29 cellular contexts compared by ENCODE assay signal in genomic region chr4:138492178-138492577, GRCh38.
"Had no signal": no experiment of that assay in that cellular context is flagged by ENCODE, and none has a peak within 500 bp of the region (broad histone marks: within the 10 kb centered on the region; RNA-seq: fewer than 3 reads in every experiment).

No MANE protein-coding gene starts in this region.

- H3K4me3 ChIP-seq: ascending aorta, body of pancreas had no signal

- H3K4me1 ChIP-seq: ascending aorta, body of pancreas had no signal

- DNase-seq: activated B cell treated with CpG ODN at 0.5 μM for 24 hours; activated CD4-positive, alpha-beta T cell treated with anti-CD3 and anti-CD28 coated beads for 1 hour; activated CD4-positive, alpha-beta T cell treated with anti-CD3 and anti-CD28 coated beads, Interleukin-2, amount 10 ng/mL, durations not matched to agents 24 days and 14 days; activated CD4-positive, alpha-beta T cell treated with anti-CD3 and anti-CD28 coated beads, Interleukin-2, amount 50 U/mL, for 48 hours; activated CD8-positive, alpha-beta memory T cell treated with anti-CD3 and anti-CD28 coated beads, Interleukin-2, amount 10 ng/mL, durations not matched to agents 7 days and 5 days; activated effector memory CD4-positive, alpha-beta T cell treated with Interleukin-2 at 50 U/mL for 16 hours; activated naive CD4-positive, alpha-beta T cell; activated naive CD8-positive, alpha-beta T cell treated with anti-CD3 and anti-CD28 coated beads, Interleukin-2, amount 50 U/mL, for 24 hours; activated T-cell treated with anti-CD3 and anti-CD28 coated beads, Interleukin-2, amount 50 U/mL, for 24 hours; amniotic stem cell; body of pancreas; cortex of kidney; NCI-H1048; NCI-H146; NCI-H187 treated with DMSO at 0.1 percent for 48 hours; NCI-H2081 treated with DMSO at 0.1 percent for 48 hours; NCI-H2171; NCI-H2227 treated with DMSO at 0.1 percent for 48 hours; NCI-H446 treated with DMSO at 0.1 percent for 48 hours; NCI-H524 treated with DMSO at 0.1 percent for 48 hours; NCI-H748 treated with DMSO at 0.1 percent for 48 hours; PC-3; SHP77; T-helper 17 cell; T-helper 9 cell had no signal

- FAIRE-seq: RCC 7860, TTC549 had no signal

- H3K27me3 ChIP-seq: ascending aorta, body of pancreas had no signal

- H3K9me3 ChIP-seq: body of pancreas had no signal

- H3K27ac ChIP-seq: ascending aorta, body of pancreas had no signal

- ATAC-seq: activated CD8-positive, alpha-beta memory T cell treated with anti-CD3 and anti-CD28 coated beads, Interleukin-2, amount 10 ng/mL, durations not matched to agents 7 days and 5 days; activated naive CD4-positive, alpha-beta T cell treated with anti-CD3 and anti-CD28 coated beads, Interleukin-2, amount 50 U/mL, for 72 hours; activated naive CD8-positive, alpha-beta T cell treated with anti-CD3 and anti-CD28 coated beads, Interleukin-2, amount 50 U/mL, for 24 hours; body of pancreas; PC-3; T-helper 17 cell had no signal

- H3K36me3 ChIP-seq: ascending aorta had no signal
